38 cellular contexts compared by ENCODE assay signal in the genomic region with DNA sequence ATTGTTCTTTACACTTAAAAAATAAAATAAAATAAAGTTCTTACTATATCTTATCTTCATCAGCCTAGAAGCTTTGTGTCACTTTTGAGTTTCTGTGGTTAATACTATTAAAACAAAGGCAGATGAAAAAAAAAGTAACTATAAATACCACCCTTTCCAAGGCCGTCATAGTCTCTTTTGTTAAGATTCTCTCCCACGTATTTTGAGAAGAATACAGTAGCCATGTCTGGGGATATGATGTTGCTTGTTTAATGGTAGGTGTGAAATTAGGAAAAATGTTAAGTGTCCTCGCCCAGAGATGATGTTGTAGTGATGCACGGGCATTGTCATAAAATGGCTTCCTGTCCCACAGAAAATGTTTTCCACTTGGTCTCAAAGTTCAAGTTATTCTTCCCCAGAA.
"Had no signal": no experiment of that assay in that cellular context is flagged by ENCODE, and none has a peak within 500 bp of the region (broad histone marks: within the 10 kb centered on the region; RNA-seq: fewer than 3 reads in every experiment).

No MANE protein-coding gene starts in this region.

- H3K27ac Mint-ChIP-seq: activated naive CD4-positive, alpha-beta T cell treated with anti-CD3 and anti-CD28 coated beads for 36 hours; activated naive CD4-positive, alpha-beta T cell treated with anti-CD3 and anti-CD28 coated beads, Interleukin-2, amount 10 ng/mL, durations not matched to agents 7 days and 5 days; activated naive CD4-positive, alpha-beta T cell treated with anti-CD3 and anti-CD28 coated beads, Interleukin-2, amount 50 U/mL, for 24 hours; activated naive CD4-positive, alpha-beta T cell treated with anti-CD3 and anti-CD28 coated beads, Interleukin-2, amount 50 U/mL, for 72 hours; activated naive CD8-positive, alpha-beta T cell; activated naive CD8-positive, alpha-beta T cell treated with anti-CD3 and anti-CD28 coated beads for 36 hours; activated naive CD8-positive, alpha-beta T cell treated with anti-CD3 and anti-CD28 coated beads, Interleukin-2, amount 10 ng/mL, durations not matched to agents 7 days and 5 days; activated naive CD8-positive, alpha-beta T cell treated with anti-CD3 and anti-CD28 coated beads, Interleukin-2, amount 50 U/mL, for 24 hours; activated T-cell treated with anti-CD3 and anti-CD28 coated beads, Interleukin-2, amount 50 U/mL, for 24 hours; activated T-cell treated with anti-CD3 and anti-CD28 coated beads, Interleukin-2, amount 50 U/mL, for 72 hours; activated T-helper 1 cell treated with anti-CD3 and anti-CD28 coated beads, Interleukin-12 subunit alpha, Interleukin-12 subunit beta, Interleukin-2, Interleukin-4 antibody, amounts not matched to agents 30 ng/mL and 10 ng/mL and 1 ng/mL, durations not matched to agents 14 hours and 24 hours and 36 hours; activated T-helper 17 cell treated with anti-CD3 and anti-CD28 coated beads, Interleukin-2, amount 50 U/mL, for 72 hours; activated T-helper 2 cell treated with anti-CD3 and anti-CD28 coated beads, Interferon-gamma antibody, Interleukin-2, Interleukin-4, amounts not matched to agents 10 μg/mL and 5 μg/mL and 100 μg/mL, durations not matched to agents 14 hours and 24 hours and 36 hours; brain had no signal

- ATAC-seq: activated naive CD4-positive, alpha-beta T cell treated with anti-CD3 and anti-CD28 coated beads, Interleukin-2, amount 50 U/mL, for 72 hours; activated naive CD8-positive, alpha-beta T cell treated with anti-CD3 and anti-CD28 coated beads, Interleukin-2, amount 50 U/mL, for 24 hours; activated T-cell treated with anti-CD3 and anti-CD28 coated beads, Interleukin-2, amount 50 U/mL, for 4 hours; activated T-cell treated with anti-CD3 and anti-CD28 coated beads, Interleukin-2, amount 50 U/mL, for 72 hours; activated T-helper 17 cell treated with anti-CD3 and anti-CD28 coated beads, Interleukin-2, amount 50 U/mL, for 72 hours; body of pancreas had no signal

- H3K9me3 ChIP-seq: adrenal gland, body of pancreas, breast epithelium had no signal

- H3K4me1 ChIP-seq: adrenal gland, body of pancreas, breast epithelium had no signal

- H3K4me1 Mint-ChIP-seq: activated naive CD4-positive, alpha-beta T cell treated with anti-CD3 and anti-CD28 coated beads, Interleukin-2, amount 10 ng/mL, durations not matched to agents 7 days and 5 days; activated naive CD4-positive, alpha-beta T cell treated with anti-CD3 and anti-CD28 coated beads, Interleukin-2, amount 50 U/mL, for 24 hours; activated naive CD8-positive, alpha-beta T cell treated with anti-CD3 and anti-CD28 coated beads for 36 hours; activated naive CD8-positive, alpha-beta T cell treated with anti-CD3 and anti-CD28 coated beads, Interleukin-2, amount 10 ng/mL, durations not matched to agents 7 days and 5 days; activated naive CD8-positive, alpha-beta T cell treated with anti-CD3 and anti-CD28 coated beads, Interleukin-2, amount 50 U/mL, for 24 hours; activated T-helper 17 cell treated with anti-CD3 and anti-CD28 coated beads, Interleukin-2, amount 50 U/mL, for 72 hours; central memory CD8-positive, alpha-beta T cell had no signal

- H3K27me3 ChIP-seq: adrenal gland, body of pancreas, brain microvascular endothelial cell, breast epithelium, cardiac muscle cell had no signal

- H3K9me3 Mint-ChIP-seq: activated naive CD4-positive, alpha-beta T cell treated with anti-CD3 and anti-CD28 coated beads for 36 hours; activated naive CD4-positive, alpha-beta T cell treated with anti-CD3 and anti-CD28 coated beads, Interleukin-2, amount 50 U/mL, for 24 hours; activated naive CD8-positive, alpha-beta T cell treated with anti-CD3 and anti-CD28 coated beads for 36 hours; activated naive CD8-positive, alpha-beta T cell treated with anti-CD3 and anti-CD28 coated beads, Interleukin-2, amount 10 ng/mL, durations not matched to agents 7 days and 5 days; activated T-cell treated with anti-CD3 and anti-CD28 coated beads, Interleukin-2, amount 50 U/mL, for 24 hours; activated T-cell treated with anti-CD3 and anti-CD28 coated beads, Interleukin-2, amount 50 U/mL, for 4 hours had no signal

- DNase-seq: activated CD8-positive, alpha-beta memory T cell treated with anti-CD3 and anti-CD28 coated beads, Interleukin-2, amount 50 U/mL, for 48 hours; activated effector memory CD4-positive, alpha-beta T cell treated with anti-CD3 and anti-CD28 coated beads, Interleukin-2, amount 50 U/mL, for 16 hours; activated effector memory CD4-positive, alpha-beta T cell treated with Interleukin-2 at 50 U/mL for 16 hours; activated gamma-delta T cell; activated gamma-delta T cell treated with Interleukin-2 at 50 U/mL for 16 hours; activated naive CD4-positive, alpha-beta T cell; activated naive CD4-positive, alpha-beta T cell treated with anti-CD3 and anti-CD28 coated beads for 36 hours; activated naive CD4-positive, alpha-beta T cell treated with anti-CD3 and anti-CD28 coated beads, Interleukin-2, amount 10 ng/mL, durations not matched to agents 7 days and 5 days; activated naive CD4-positive, alpha-beta T cell treated with anti-CD3 and anti-CD28 coated beads, Interleukin-2, amount 50 U/mL, for 16 hours; activated naive CD4-positive, alpha-beta T cell treated with Interleukin-2 at 50 U/mL for 16 hours; activated naive CD8-positive, alpha-beta T cell treated with anti-CD3 and anti-CD28 coated beads for 36 hours; activated naive CD8-positive, alpha-beta T cell treated with anti-CD3 and anti-CD28 coated beads, Interleukin-2, amount 10 ng/mL, durations not matched to agents 7 days and 5 days; activated naive CD8-positive, alpha-beta T cell treated with anti-CD3 and anti-CD28 coated beads, Interleukin-2, amount 50 U/mL, for 24 hours; activated T-cell treated with anti-CD3 and anti-CD28 coated beads for 4 hours; activated T-cell treated with anti-CD3 and anti-CD28 coated beads, Interleukin-2, amount 50 U/mL, for 1 hour; activated T-cell treated with anti-CD3 and anti-CD28 coated beads, Interleukin-2, amount 50 U/mL, for 24 hours; activated T-cell treated with anti-CD3 and anti-CD28 coated beads, Interleukin-2, amount 50 U/mL, for 4 hours; activated T-cell treated with anti-CD3 and anti-CD28 coated beads, Interleukin-2, amount 50 U/mL, for 48 hours; activated T-cell treated with anti-CD3 and anti-CD28 coated beads, Interleukin-2, amount 50 U/mL, for 72 hours; adrenal gland; amniotic stem cell; amygdala; anterior cingulate cortex; aorta; body of pancreas; brain microvascular endothelial cell; caudate nucleus; central memory CD4-positive, alpha-beta T cell had no signal

- H3K27me3 Mint-ChIP-seq: activated naive CD4-positive, alpha-beta T cell treated with anti-CD3 and anti-CD28 coated beads, Interleukin-2, amount 10 ng/mL, durations not matched to agents 7 days and 5 days; activated naive CD4-positive, alpha-beta T cell treated with anti-CD3 and anti-CD28 coated beads, Interleukin-2, amount 50 U/mL, for 24 hours; activated naive CD8-positive, alpha-beta T cell; activated naive CD8-positive, alpha-beta T cell treated with anti-CD3 and anti-CD28 coated beads for 36 hours; activated naive CD8-positive, alpha-beta T cell treated with anti-CD3 and anti-CD28 coated beads, Interleukin-2, amount 10 ng/mL, durations not matched to agents 7 days and 5 days; activated naive CD8-positive, alpha-beta T cell treated with anti-CD3 and anti-CD28 coated beads, Interleukin-2, amount 50 U/mL, for 24 hours; activated T-cell treated with anti-CD3 and anti-CD28 coated beads, Interleukin-2, amount 50 U/mL, for 24 hours; activated T-helper 17 cell treated with anti-CD3 and anti-CD28 coated beads, Interleukin-2, amount 50 U/mL, for 72 hours; brain; central memory CD8-positive, alpha-beta T cell had no signal

- H3K4me3 Mint-ChIP-seq: activated naive CD4-positive, alpha-beta T cell treated with anti-CD3 and anti-CD28 coated beads for 36 hours; activated naive CD4-positive, alpha-beta T cell treated with anti-CD3 and anti-CD28 coated beads, Interleukin-2, amount 10 ng/mL, durations not matched to agents 7 days and 5 days; activated naive CD4-positive, alpha-beta T cell treated with anti-CD3 and anti-CD28 coated beads, Interleukin-2, amount 50 U/mL, for 24 hours; activated naive CD8-positive, alpha-beta T cell; activated naive CD8-positive, alpha-beta T cell treated with anti-CD3 and anti-CD28 coated beads for 36 hours; activated naive CD8-positive, alpha-beta T cell treated with anti-CD3 and anti-CD28 coated beads, Interleukin-2, amount 10 ng/mL, durations not matched to agents 7 days and 5 days; activated naive CD8-positive, alpha-beta T cell treated with anti-CD3 and anti-CD28 coated beads, Interleukin-2, amount 50 U/mL, for 24 hours; activated T-cell treated with anti-CD3 and anti-CD28 coated beads, Interleukin-2, amount 50 U/mL, for 24 hours; activated T-cell treated with anti-CD3 and anti-CD28 coated beads, Interleukin-2, amount 50 U/mL, for 4 hours; activated T-cell treated with anti-CD3 and anti-CD28 coated beads, Interleukin-2, amount 50 U/mL, for 72 hours; activated T-helper 1 cell treated with anti-CD3 and anti-CD28 coated beads, Interleukin-12 subunit alpha, Interleukin-12 subunit beta, Interleukin-2, Interleukin-4 antibody, amounts not matched to agents 30 ng/mL and 10 ng/mL and 1 ng/mL, durations not matched to agents 14 hours and 24 hours and 36 hours; activated T-helper 17 cell treated with anti-CD3 and anti-CD28 coated beads, Interleukin-2, amount 50 U/mL, for 72 hours; brain; central memory CD8-positive, alpha-beta T cell had no signal

- H3K4me3 ChIP-seq: adrenal gland, body of pancreas, breast epithelium, cardiac muscle cell had no signal

- H3K36me3 Mint-ChIP-seq: activated naive CD4-positive, alpha-beta T cell treated with anti-CD3 and anti-CD28 coated beads, Interleukin-2, amount 10 ng/mL, durations not matched to agents 7 days and 5 days; activated naive CD4-positive, alpha-beta T cell treated with anti-CD3 and anti-CD28 coated beads, Interleukin-2, amount 50 U/mL, for 24 hours; activated naive CD4-positive, alpha-beta T cell treated with anti-CD3 and anti-CD28 coated beads, Interleukin-2, amount 50 U/mL, for 72 hours; activated naive CD8-positive, alpha-beta T cell; activated naive CD8-positive, alpha-beta T cell treated with anti-CD3 and anti-CD28 coated beads for 36 hours; activated naive CD8-positive, alpha-beta T cell treated with anti-CD3 and anti-CD28 coated beads, Interleukin-2, amount 10 ng/mL, durations not matched to agents 7 days and 5 days; brain had no signal

- H3K27ac ChIP-seq: adrenal gland, body of pancreas, brain microvascular endothelial cell, breast epithelium, cardiac muscle cell had no signal

- H3K36me3 ChIP-seq: adrenal gland, brain microvascular endothelial cell, breast epithelium, cardiac muscle cell had no signal
